ENCODE assay signal across 14 cellular contexts in genomic region chr7:118657391-118658005, GRCh38.
DNase-seq lines count a peak whose midpoint lies in the region; ATAC-seq, FAIRE-seq and TF ChIP-seq lines count a peak whose summit lies in the region.
"Had no signal": no experiment of that assay in that cellular context is flagged by ENCODE, and none has a peak within 500 bp of the region (broad histone marks: within the 10 kb centered on the region; RNA-seq: fewer than 3 reads in every experiment).

No MANE protein-coding gene starts in this region.

- POLR2A ChIA-PET in GM12878 (lab: Charles Lee) (no interaction called here), RWPE1 (lab: Yijun Ruan, JAX; ENCODE audit: low non-redundant PET) (no interaction called here)

- DNase-seq in GM12878 (ENCODE audit: low read depth, low spot score): peak; percentile 13
- no peak for DNase-seq in RWPE1 (ENCODE audit: low spot score)
- DNase-seq in foreskin keratinocyte: no peak
- DNase-seq in effector CD8-positive, alpha-beta T cell (lab: John Stamatoyannopoulos, UW): no peak
- DNase-seq in dermis blood vessel endothelial cell: no peak
- DNase-seq: activated naive CD4-positive, alpha-beta T cell; gastrocnemius medialis; NCI-H187 treated with DMSO at 0.1 percent for 48 hours had no signal

- no peaks in the 10 kb centered on the region for H3K79me2 ChIP-seq in GM12878 (ENCODE audit: control insufficient read depth, insufficient read depth, low read length)

- no TSS peak for BruUV-seq in GM12878 (replicated peaks; lab: Mats Ljungman, UMichigan)

- ATAC-seq in GM18873 (IDR thresholded peaks at IDR 0.05; ENCODE audit: low FRiP score, unreplicated experiment) (peak; percentile 64), GM21717 (IDR thresholded peaks at IDR 0.05; ENCODE audit: unreplicated experiment) (peak; percentile 96), HG03280 (IDR thresholded peaks at IDR 0.05; ENCODE audit: unreplicated experiment) (peak; percentile 93), GM12878 (peak; percentile 82), foreskin keratinocyte (no peak)
- ATAC-seq: gastrocnemius medialis had no signal

- intact Hi-C loops in GM12878 (cut with micrococcal nuclease; ENCODE audit: unreplicated experiment): no loop called here

- H2AFZ ChIP-seq in GM12878 (ENCODE audit: control insufficient read depth, low read depth, low read length): peak overlapping the region; percentile 68

- no peak overlapping the region for H3K9ac ChIP-seq in GM12878 (ENCODE audit: control insufficient read depth, insufficient read depth, low read length)

- H3K4me3 ChIP-seq in GM12878: no peak overlapping the region
- H3K4me3 ChIP-seq: gastrocnemius medialis, lung, right atrium auricular region had no signal

- TF ChIP-seq EP300 in GM12878 (IDR thresholded peaks at IDR 0.05; ENCODE audit: borderline replicate concordance in 1 of 2, control insufficient read depth in 1 of 2, low read depth in 2 of 2, low read length in 2 of 2): no peak

- H3K4me1 ChIP-seq in GM12878 (ENCODE audit: control insufficient read depth, insufficient read depth, low read length) (no peaks in the 10 kb centered on the region), foreskin keratinocyte (no peaks in the 10 kb centered on the region)
- H3K4me1 ChIP-seq: gastrocnemius medialis, right atrium auricular region had no signal

- H3K27ac ChIP-seq in GM12878 (ENCODE audit: control insufficient read depth, insufficient read depth) (peak overlapping the region; percentile 37), RWPE1 (no peak overlapping the region), foreskin keratinocyte (no peak overlapping the region)
- H3K27ac ChIP-seq: gastrocnemius medialis, right atrium auricular region had no signal

- H3K36me3 ChIP-seq in GM12878 (ENCODE audit: control insufficient read depth in 2 of 2, insufficient read depth in 2 of 2, low read length in 1 of 2): no peaks in the 10 kb centered on the region
- H3K36me3 ChIP-seq: gastrocnemius medialis, right atrium auricular region had no signal

- SMC1A ChIA-PET in GM12878 (lab: Charles Lee; ENCODE audit: uncharacterized antibody, unreplicated experiment): no interaction called here

- no peaks in the 10 kb centered on the region for H3K9me3 ChIP-seq in GM12878 (replicated peaks; ENCODE audit: control insufficient read depth, insufficient read depth, low read length)
- H3K9me3 ChIP-seq: gastrocnemius medialis, right atrium auricular region had no signal

- RAD21 ChIA-PET in GM12878 (lab: Charles Lee; ENCODE audit: unreplicated experiment): no interaction called here

- no peak for TF ChIP-seq RAD21 in GM12878 (IDR thresholded peaks at IDR 0.05; ENCODE audit: insufficient read depth, low read depth, low read length)

- 55% methylated on average over 5 of the region's 5 CpGs for WGBS in GM12878 (ENCODE audit: insufficient coverage, insufficient replicate concordance, low lambda C conversion rate, missing lambda C conversion rate)

- H3K27me3 ChIP-seq in GM12878 (replicated peaks in 1 of 2; ENCODE audit: control insufficient read depth in 2 of 2, insufficient read depth in 2 of 2, low read length in 1 of 2): no peaks in the 10 kb centered on the region
- no peaks in the 10 kb centered on the region for H3K27me3 ChIP-seq in foreskin keratinocyte
- H3K27me3 ChIP-seq: gastrocnemius medialis, right atrium auricular region had no signal

- H4K20me1 ChIP-seq in GM12878 (ENCODE audit: control insufficient read depth, insufficient read depth): no peaks in the 10 kb centered on the region

- CTCF ChIA-PET in GM12878 (lab: Yijun Ruan, JAX): no interaction called here
- CTCF ChIA-PET in RWPE1 (lab: Yijun Ruan, JAX): no interaction called here

- H3K4me2 ChIP-seq in GM12878 (ENCODE audit: control insufficient read depth, insufficient read depth): peak overlapping the region; percentile 44

- no peak for TF ChIP-seq POLR2A in GM12878 (IDR thresholded peaks at IDR 0.05; ENCODE audit: low read depth, low read length)

- TF ChIP-seq CTCF in GM12878 (IDR thresholded peaks at IDR 0.05 in 2 of 3, conservative IDR thresholded peaks at IDR 0.05 in 1 of 3; ENCODE audit: control insufficient read depth in 2 of 3, extremely low read depth in 1 of 3, insufficient read depth in 1 of 3, low read depth in 3 of 3, low read length in 3 of 3) (no peak), RWPE1 (conservative IDR thresholded peaks at IDR 0.05; ENCODE audit: low read depth) (no peak), foreskin keratinocyte (conservative IDR thresholded peaks at IDR 0.05) (no peak)

- FAIRE-seq in GM12878 (lab: Jason Lieb, UNC): peak; percentile 95
- FAIRE-seq: colon had no signal

- in situ Hi-C loops in GM12878 (cut with MboI): no loop called here

TF ChIP-seq in GM12878, 131 proteins besides CTCF, POLR2A, EP300 and RAD21:
- TF ChIP-seq PBX3 (IDR thresholded peaks at IDR 0.05; ENCODE audit: insufficient replicate concordance, low read depth, low read length): no peak
- TF ChIP-seq MEF2A (IDR thresholded peaks at IDR 0.05; ENCODE audit: insufficient read depth, low read depth, low read length): peak; percentile 58; the same call in 1 of the 2 replicates
